ENCODE assay signal across 12 cellular contexts in the genomic region with DNA sequence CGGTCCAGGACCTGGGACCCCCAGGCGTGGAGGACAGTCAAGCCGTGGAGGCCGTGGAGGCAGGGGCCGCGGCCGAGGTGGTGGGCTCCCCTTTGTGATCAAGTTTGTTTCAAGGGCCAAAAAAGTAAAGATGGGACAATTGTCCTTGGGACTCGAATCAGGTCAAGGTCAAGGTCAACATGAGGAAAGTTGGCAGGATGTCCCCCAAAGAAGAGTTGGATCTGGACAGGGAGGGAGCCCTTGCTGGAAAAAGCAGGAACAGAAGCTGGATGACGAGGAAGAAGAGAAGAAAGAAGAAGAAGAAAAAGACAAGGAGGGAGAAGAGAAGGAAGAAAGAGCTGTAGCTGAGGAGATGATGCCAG. TPM values are rescaled to one million over a fixed set of nuclear protein-coding genes. Genes with fewer than 3 reads are reported as not detected.
DNase-seq lines count a peak whose midpoint lies in the region; ATAC-seq and TF ChIP-seq lines count a peak whose summit lies in the region.
"Had no signal": no experiment of that assay in that cellular context is flagged by ENCODE, and none has a peak within 500 bp of the region (broad histone marks: within the 10 kb centered on the region; RNA-seq: fewer than 3 reads in every experiment).

No MANE protein-coding gene starts in this region.

- H3K36me3 ChIP-seq in brain microvascular endothelial cell (replicated peaks) = peaks cover 44% of the 10 kb centered on the region

- DNase-seq in CD4-positive, alpha-beta T cell = no peak
- DNase-seq in HFFc6 (no peak), endothelial cell (ENCODE audit: low spot score) (no peak), brain microvascular endothelial cell (no peak), posterior cingulate gyrus (no peak), SHP77 treated with DMSO at 0.1 percent for 48 hours (lab: John Stamatoyannopoulos, UW) (no peak)
- DNase-seq: lower lobe of right lung, NCI-H2029 treated with DMSO at 0.1 percent for 48 hours, NCI-H774 had no signal

- peaks cover 64% of the 10 kb centered on the region for H3K36me3 Mint-ChIP-seq in CD4-positive, alpha-beta T cell (ENCODE audit: low read depth)
- H3K36me3 Mint-ChIP-seq in HFFc6 (ENCODE audit: low read depth) (peaks cover 8% of the 10 kb centered on the region; the same call in 1 of the 2 replicates), endothelial cell (ENCODE audit: low read depth, unreplicated experiment) (peaks cover 24% of the 10 kb centered on the region)

- in situ Hi-C loops in brain microvascular endothelial cell (cut with HindIII; ENCODE audit: low pct_ligation_motif_present, low sequenced_read_pairs) = no loop called here

- H3K4me1 Mint-ChIP-seq in CD4-positive, alpha-beta T cell (ENCODE audit: low read depth) = peaks cover 39% of the 10 kb centered on the region
- H3K4me1 Mint-ChIP-seq in HFFc6 (ENCODE audit: low read depth) (peaks cover 22% of the 10 kb centered on the region), endothelial cell (ENCODE audit: unreplicated experiment) (peaks cover 19% of the 10 kb centered on the region)

- H3K4me3 ChIP-seq in brain microvascular endothelial cell (ENCODE audit: low read depth, low read length) = no peak overlapping the region
- H3K4me3 ChIP-seq: lower lobe of right lung, thoracic aorta had no signal

- POLR2A ChIA-PET in CD4-positive, alpha-beta T cell (lab: Charles Lee) = interaction anchor here (0.6 to 1.4 kb wide), 3 partner anchors 22 to 32 kb away, joined by 3 to 6 read pairs (median 3); a partner anchor contains a TSS

- no peak for TF ChIP-seq CTCF in CD4-positive, alpha-beta T cell (IDR thresholded peaks at IDR 0.05)
- TF ChIP-seq CTCF in HFFc6 (IDR thresholded peaks at IDR 0.05) = no peak
- TF ChIP-seq CTCF in endothelial cell (IDR thresholded peaks at IDR 0.05; ENCODE audit: unreplicated experiment) = no peak
- no peak for TF ChIP-seq CTCF in brain microvascular endothelial cell (IDR thresholded peaks at IDR 0.05; ENCODE audit: low read depth, low read length, missing control alignments)

- intact Hi-C loops in CD4-positive, alpha-beta T cell (cut with DNase I, micrococcal nuclease) = no loop called here
- intact Hi-C loops in posterior cingulate gyrus (cut with DNase I) = no loop called here

- CTCF ChIA-PET in CD4-positive, alpha-beta T cell (lab: Charles Lee) = no interaction called here

- peak overlapping the region; percentile 65 for H3K4me3 Mint-ChIP-seq in CD4-positive, alpha-beta T cell
- H3K4me3 Mint-ChIP-seq in HFFc6 = no peak overlapping the region
- peak overlapping the region; percentile 42 for H3K4me3 Mint-ChIP-seq in endothelial cell (ENCODE audit: unreplicated experiment)

- no peak overlapping the region for H3K27ac ChIP-seq in CD4-positive, alpha-beta T cell (ENCODE audit: low read depth, low read length)
- H3K27ac ChIP-seq in brain microvascular endothelial cell = no peak overlapping the region
- H3K27ac ChIP-seq: HL-60, lower lobe of right lung, thoracic aorta had no signal

- H3K27me3 Mint-ChIP-seq in CD4-positive, alpha-beta T cell = no peaks in the 10 kb centered on the region
- peaks cover 3% of the 10 kb centered on the region; the same call in 1 of the 2 replicates for H3K27me3 Mint-ChIP-seq in HFFc6 (ENCODE audit: insufficient read depth)
- peaks cover 18% of the 10 kb centered on the region for H3K27me3 Mint-ChIP-seq in endothelial cell (ENCODE audit: unreplicated experiment)

- no peaks in the 10 kb centered on the region for H3K27me3 ChIP-seq in CD4-positive, alpha-beta T cell (ENCODE audit: control insufficient read depth, insufficient read depth, low read length)
- no peaks in the 10 kb centered on the region for H3K27me3 ChIP-seq in brain microvascular endothelial cell (replicated peaks)

- H3K9me3 Mint-ChIP-seq in CD4-positive, alpha-beta T cell = no peaks in the 10 kb centered on the region
- H3K9me3 Mint-ChIP-seq in HFFc6 (no peaks in the 10 kb centered on the region), endothelial cell (ENCODE audit: unreplicated experiment) (no peaks in the 10 kb centered on the region)

- ATAC-seq in CD4-positive, alpha-beta T cell (ENCODE audit: poor library complexity) = no peak
- ATAC-seq: lower lobe of right lung had no signal

- H3K27ac Mint-ChIP-seq in CD4-positive, alpha-beta T cell = no peak overlapping the region
- H3K27ac Mint-ChIP-seq in HFFc6 (peak overlapping the region; percentile 56; the same call in 1 of the 2 replicates), endothelial cell (ENCODE audit: unreplicated experiment) (peak overlapping the region; percentile 86)

- H3K9me3 ChIP-seq in CD4-positive, alpha-beta T cell (ENCODE audit: control insufficient read depth, low read length) = no peaks in the 10 kb centered on the region
- H3K9me3 ChIP-seq: lower lobe of right lung, thoracic aorta had no signal

RNA-seq across cellular contexts. Expression of a gene that starts 2.3 kb away (rescaled TPM):
- total RNA-seq in CD4-positive, alpha-beta T cell = 10 to 100 TPM; 59.4 to 59.7 TPM
- 10 to 100 TPM; 20.1 to 24.4 (median 21.7) TPM for total RNA-seq in HFFc6 (2021; fragmentation: NEBNext Ultra II Directional; extraction: Animal tissue kit (Norgen Biotek cat#: 25700))
- total RNA-seq in endothelial cell (ENCODE audit: unreplicated experiment) = 51.7 TPM

RNA-seq across cellular contexts. Expression of a gene that starts 15.8 kb away (rescaled TPM):
- 1 to 10 TPM; 2.2 to 3.3 TPM for total RNA-seq in CD4-positive, alpha-beta T cell
- not detected for total RNA-seq in HFFc6 (2021; fragmentation: NEBNext Ultra II Directional; extraction: Animal tissue kit (Norgen Biotek cat#: 25700))
- not detected for total RNA-seq in endothelial cell (ENCODE audit: unreplicated experiment)
- total RNA-seq: osteocyte, thoracic aorta had no signal

RNA-seq across cellular contexts. Expression of a gene that starts 22.1 kb away (rescaled TPM):
- total RNA-seq in CD4-positive, alpha-beta T cell = 10 to 100 TPM; 40.3 to 43.1 TPM
- total RNA-seq in HFFc6 (2021; fragmentation: NEBNext Ultra II Directional; extraction: Animal tissue kit (Norgen Biotek cat#: 25700)) = 1 to 10 TPM in 4 of 6 experiments, under 1 TPM in 2; 0.76 to 2.8 (median 1.4) TPM
- total RNA-seq in endothelial cell (ENCODE audit: unreplicated experiment) = 3.2 TPM

RNA-seq across cellular contexts. Expression of a gene that starts 25.1 kb away (rescaled TPM):
- 10 to 100 TPM; 74.6 to 85.8 TPM for total RNA-seq in CD4-positive, alpha-beta T cell
- 10 to 100 TPM; 18.0 to 20.8 (median 18.7) TPM for total RNA-seq in HFFc6 (2021; fragmentation: NEBNext Ultra II Directional; extraction: Animal tissue kit (Norgen Biotek cat#: 25700))
- total RNA-seq in endothelial cell (ENCODE audit: unreplicated experiment) = 12.0 TPM

RNA-seq across cellular contexts. Expression of a gene that starts 25.3 kb away (rescaled TPM):
- 1 to 10 TPM; 7.3 to 9.4 TPM for total RNA-seq in CD4-positive, alpha-beta T cell
- 10 to 100 TPM; 68.2 to 86.6 (median 74.9) TPM for total RNA-seq in HFFc6 (2021; fragmentation: NEBNext Ultra II Directional; extraction: Animal tissue kit (Norgen Biotek cat#: 25700))
- 99.0 TPM for total RNA-seq in endothelial cell (ENCODE audit: unreplicated experiment)
